In the genomic region with DNA sequence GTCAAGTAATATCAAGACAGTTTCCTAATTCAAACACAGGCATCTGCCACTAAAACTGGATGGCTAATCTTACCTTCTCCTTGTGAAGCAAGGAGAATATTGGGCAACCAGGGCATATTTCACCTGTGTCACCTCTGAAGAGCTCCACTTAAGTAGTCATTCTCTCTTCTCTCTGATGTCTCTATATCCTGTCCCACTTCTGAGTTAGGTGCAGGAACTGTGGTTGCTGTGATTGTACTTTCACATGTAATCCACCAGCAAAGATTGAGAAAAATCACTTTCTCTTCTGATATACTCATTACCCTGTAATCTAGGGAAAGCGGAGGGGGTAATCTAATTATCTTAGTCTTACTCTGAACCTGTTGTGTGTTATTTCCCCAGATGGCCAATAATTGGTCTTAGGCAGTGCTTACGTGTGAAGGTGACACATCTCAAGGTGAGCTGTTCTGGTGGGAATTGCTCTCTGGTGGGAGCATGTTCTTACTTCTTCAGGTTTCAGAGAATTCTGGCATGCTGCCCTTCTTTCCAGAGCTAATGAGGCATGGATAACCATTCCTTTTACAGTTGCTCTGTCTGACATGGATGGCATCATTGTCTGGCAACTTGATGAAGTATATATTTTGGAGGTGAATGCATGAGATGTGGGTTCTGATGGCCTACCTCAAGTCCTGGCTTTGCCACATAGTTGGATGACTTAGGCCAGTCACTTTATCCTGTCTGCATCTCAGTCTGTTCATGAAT, we compare ENCODE assay signal across 17 cellular contexts. TPM values are rescaled to one million over a fixed set of nuclear protein-coding genes. Genes with fewer than 3 reads are reported as not detected.
DNase-seq lines count a peak whose midpoint lies in the region; ATAC-seq and TF ChIP-seq lines count a peak whose summit lies in the region.
"Had no signal": no experiment of that assay in that cellular context is flagged by ENCODE, and none has a peak within 500 bp of the region (broad histone marks: within the 10 kb centered on the region; RNA-seq: fewer than 3 reads in every experiment).

No MANE protein-coding gene starts in this region.

- no peak overlapping the region for H3K4me3 Mint-ChIP-seq in activated T-cell treated with anti-CD3 and anti-CD28 coated beads, Interleukin-2, amount 50 U/mL, for 72 hours
- no peak overlapping the region for H3K4me3 Mint-ChIP-seq in activated naive CD8-positive, alpha-beta T cell treated with anti-CD3 and anti-CD28 coated beads, Interleukin-2, amount 50 U/mL, for 24 hours

- in situ Hi-C loops in transverse colon (cut with MboI; ENCODE audit: low pct_ligation_motif_present in 1 of 4, low pct_unique_long_range_greater_than_20kb in 1 of 4, low sequenced_read_pairs in 3 of 4), result no loop called here

- no peaks in the 10 kb centered on the region for H3K9me3 ChIP-seq in transverse colon
- H3K9me3 ChIP-seq: thyroid gland had no signal

- ATAC-seq in activated T-cell treated with anti-CD3 and anti-CD28 coated beads, Interleukin-2, amount 50 U/mL, for 72 hours (replicated peaks in 1 of 2), result peak; percentile 90 to 92
- peak; percentile 76 for ATAC-seq in activated naive CD8-positive, alpha-beta T cell treated with anti-CD3 and anti-CD28 coated beads, Interleukin-2, amount 50 U/mL, for 24 hours
- ATAC-seq: HCT116 had no signal

- no peak for TF ChIP-seq CTCF in transverse colon (IDR thresholded peaks at IDR 0.05)

- intact Hi-C loops in transverse colon (cut with DNase I; ENCODE audit: low total_unique reads), result no loop called here

- no peaks in the 10 kb centered on the region for H3K27me3 ChIP-seq in transverse colon
- H3K27me3 ChIP-seq: thyroid gland had no signal

- peak in 1 of 2 donors; percentile 14 for DNase-seq in activated T-cell treated with anti-CD3 and anti-CD28 coated beads, Interleukin-2, amount 50 U/mL, for 72 hours
- DNase-seq in activated T-cell treated with anti-CD3 and anti-CD28 coated beads for 4 hours (no peak), M059J (ENCODE audit: low read depth) (peak; percentile 5), renal cortical epithelial cell (ENCODE audit: low read depth) (peak; percentile 81), transverse colon (no peak), D341Med (ENCODE audit: low spot score) (no peak)
- DNase-seq in activated naive CD8-positive, alpha-beta T cell treated with anti-CD3 and anti-CD28 coated beads, Interleukin-2, amount 50 U/mL, for 24 hours, result no peak
- DNase-seq in activated CD8-positive, alpha-beta memory T cell treated with anti-CD3 and anti-CD28 coated beads for 24 hours, result no peak
- DNase-seq: aorta, NCI-H1436 treated with DMSO at 0.1 percent for 48 hours, NCI-H524 treated with DMSO at 0.1 percent for 48 hours, posterior cingulate gyrus, thyroid gland had no signal

- 80 to 93% methylated on average over 1 to 2 of the region's 2 CpGs for WGBS in transverse colon (ENCODE audit: low coverage in 1 of 2), 2 donors

- H3K36me3 Mint-ChIP-seq in activated T-cell treated with anti-CD3 and anti-CD28 coated beads, Interleukin-2, amount 50 U/mL, for 72 hours (ENCODE audit: insufficient read depth in 2 of 2), result peaks cover 0 to under 1% of the 10 kb centered on the region in 2 donors
- H3K36me3 Mint-ChIP-seq in activated naive CD8-positive, alpha-beta T cell treated with anti-CD3 and anti-CD28 coated beads, Interleukin-2, amount 50 U/mL, for 24 hours (ENCODE audit: low read depth), result no peaks in the 10 kb centered on the region

- H3K36me3 ChIP-seq in transverse colon, result no peaks in the 10 kb centered on the region
- H3K36me3 ChIP-seq: thyroid gland had no signal

- H3K27ac Mint-ChIP-seq in activated T-cell treated with anti-CD3 and anti-CD28 coated beads, Interleukin-2, amount 50 U/mL, for 72 hours, result no peak overlapping the region
- H3K27ac Mint-ChIP-seq in activated naive CD8-positive, alpha-beta T cell treated with anti-CD3 and anti-CD28 coated beads, Interleukin-2, amount 50 U/mL, for 24 hours, result peak overlapping the region; percentile 17

- TF ChIP-seq EP300 in transverse colon (IDR thresholded peaks at IDR 0.05; ENCODE audit: low read depth), result no peak

- no peaks in the 10 kb centered on the region for H3K9me3 Mint-ChIP-seq in activated T-cell treated with anti-CD3 and anti-CD28 coated beads, Interleukin-2, amount 50 U/mL, for 72 hours
- H3K9me3 Mint-ChIP-seq in activated naive CD8-positive, alpha-beta T cell treated with anti-CD3 and anti-CD28 coated beads, Interleukin-2, amount 50 U/mL, for 24 hours, result no peaks in the 10 kb centered on the region

- no peaks in the 10 kb centered on the region for H3K4me1 ChIP-seq in transverse colon
- H3K4me1 ChIP-seq: thyroid gland had no signal

- H3K27ac ChIP-seq in transverse colon, result no peak overlapping the region
- H3K27ac ChIP-seq: thyroid gland had no signal

- TF ChIP-seq POLR2A in transverse colon (IDR thresholded peaks at IDR 0.05), result no peak

- no peaks in the 10 kb centered on the region for H3K27me3 Mint-ChIP-seq in activated T-cell treated with anti-CD3 and anti-CD28 coated beads, Interleukin-2, amount 50 U/mL, for 72 hours (ENCODE audit: low read depth)
- no peaks in the 10 kb centered on the region for H3K27me3 Mint-ChIP-seq in activated naive CD8-positive, alpha-beta T cell treated with anti-CD3 and anti-CD28 coated beads, Interleukin-2, amount 50 U/mL, for 24 hours

- H3K4me3 ChIP-seq in transverse colon, result no peak overlapping the region
- H3K4me3 ChIP-seq: smooth muscle cell, thyroid gland had no signal

- peaks cover 54% of the 10 kb centered on the region for H3K4me1 Mint-ChIP-seq in activated T-cell treated with anti-CD3 and anti-CD28 coated beads, Interleukin-2, amount 50 U/mL, for 72 hours (ENCODE audit: low read depth)
- H3K4me1 Mint-ChIP-seq in activated naive CD8-positive, alpha-beta T cell treated with anti-CD3 and anti-CD28 coated beads, Interleukin-2, amount 50 U/mL, for 24 hours, result peaks cover 65% of the 10 kb centered on the region

RNA-seq across cellular contexts. Expression of a gene that starts 12.0 kb away (rescaled TPM):
- total RNA-seq in activated T-cell treated with anti-CD3 and anti-CD28 coated beads, Interleukin-2, amount 50 U/mL, for 72 hours, result 10 to 100 TPM; 15.7 to 51.0 TPM
- total RNA-seq in M059J (2014; rRNA removed; shearing (Covaris generic)), result 0.39 TPM in 1 of 2 replicates, not detected in the other
- not detected in 2 replicates for total RNA-seq in renal cortical epithelial cell
- 1 to 10 TPM in 2 of 4 donors, not detected in 2; 1.7 to 4.5 TPM for total RNA-seq in transverse colon
- total RNA-seq: frontal cortex, lower leg skin, smooth muscle cell, thyroid gland had no signal

RNA-seq across cellular contexts. Expression of a gene that starts 44.6 kb away (rescaled TPM):
- 10 to 100 TPM; 11.7 to 27.8 TPM for total RNA-seq in activated T-cell treated with anti-CD3 and anti-CD28 coated beads, Interleukin-2, amount 50 U/mL, for 72 hours
- not detected in 2 replicates for total RNA-seq in M059J (2014; rRNA removed; shearing (Covaris generic))
- total RNA-seq in renal cortical epithelial cell (not detected in 2 replicates), transverse colon (under 1 TPM in 1 of 4 donors, not detected in 3; 0.32 TPM)
- total RNA-seq: frontal cortex, smooth muscle cell had no signal

Comparison
In these comparisons a context has a peak if more than half of its experiments do, and no peak if none do; other contexts are left out.
1. DNase-seq: peak in M059J (single experiment) and renal cortical epithelial cell (single experiment); none in activated T-cell treated with anti-CD3 and anti-CD28 coated beads for 4 hours (single experiment), activated naive CD8-positive, alpha-beta T cell treated with anti-CD3 and anti-CD28 coated beads, Interleukin-2, amount 50 U/mL, for 24 hours (single experiment), transverse colon (single experiment), D341Med (single experiment) and activated CD8-positive, alpha-beta memory T cell treated with anti-CD3 and anti-CD28 coated beads for 24 hours (single experiment).
2. RNA of a gene that starts 44.6 kb away (total RNA-seq): 11.7 to 27.8 TPM in activated T-cell treated with anti-CD3 and anti-CD28 coated beads, Interleukin-2, amount 50 U/mL, for 72 hours; 0.32 TPM in transverse colon, not detected in M059J and not detected in renal cortical epithelial cell; every median in the first group is over 4 times any median in the second.